23 cellular contexts compared by ENCODE assay signal in the genomic region with DNA sequence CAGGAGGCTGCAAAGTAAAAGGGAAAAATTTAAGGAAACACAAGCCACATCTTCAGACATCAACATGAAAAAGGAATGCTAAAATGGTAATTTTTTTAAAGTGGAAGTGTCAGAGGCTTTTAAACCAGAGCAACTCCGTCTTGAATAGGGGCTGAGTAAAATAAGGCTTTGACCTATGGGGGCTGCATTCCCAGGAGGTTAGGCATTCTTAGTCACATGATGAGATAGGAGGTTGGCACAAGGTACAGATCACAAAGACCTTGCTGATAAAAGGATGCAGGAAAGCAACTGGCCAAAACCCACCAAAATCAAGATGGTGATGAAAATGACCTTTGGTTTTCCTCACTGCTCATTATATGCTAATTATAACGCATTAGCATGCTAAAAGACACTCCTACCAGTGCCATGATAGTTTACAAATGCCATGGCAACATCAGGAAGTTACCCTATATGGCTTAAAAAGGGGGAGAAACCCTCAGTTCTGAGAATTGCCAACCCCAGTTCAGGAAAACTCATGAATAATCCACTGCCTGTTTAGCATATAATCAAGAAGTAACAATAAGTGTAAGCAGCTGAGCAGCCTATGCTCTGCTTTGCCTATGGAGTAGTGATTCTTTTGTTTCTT.
"Had no signal": no experiment of that assay in that cellular context is flagged by ENCODE, and none has a peak within 500 bp of the region (broad histone marks: within the 10 kb centered on the region; RNA-seq: fewer than 3 reads in every experiment).

No MANE protein-coding gene starts in this region.

- H3K4me3 ChIP-seq: body of pancreas, left ventricle myocardium inferior, tibial nerve had no signal

- H3K9me3 Mint-ChIP-seq: activated CD8-positive, alpha-beta T cell treated with anti-CD3 and anti-CD28 coated beads for 36 hours; activated naive CD8-positive, alpha-beta T cell treated with anti-CD3 and anti-CD28 coated beads, Interleukin-2, amount 10 ng/mL, durations not matched to agents 7 days and 5 days; activated T-helper 17 cell treated with anti-CD3 and anti-CD28 coated beads, Interleukin-2, amount 50 U/mL, for 72 hours; effector memory CD8-positive, alpha-beta T cell; neural crest cell; T-helper 2 cell treated with Interferon-gamma antibody and Interleukin-4, amounts not matched to agents 5 μg/mL and 100 μg/mL, for 36 hours had no signal

- H3K4me1 ChIP-seq: left ventricle myocardium inferior, tibial nerve had no signal

- H3K36me3 Mint-ChIP-seq: activated naive CD8-positive, alpha-beta T cell treated with anti-CD3 and anti-CD28 coated beads, Interleukin-2, amount 10 ng/mL, durations not matched to agents 7 days and 5 days had no signal

- H3K27ac ChIP-seq: body of pancreas, left ventricle myocardium inferior, tibial nerve had no signal

- H3K4me3 Mint-ChIP-seq: activated CD8-positive, alpha-beta T cell treated with anti-CD3 and anti-CD28 coated beads for 36 hours; activated naive CD8-positive, alpha-beta T cell treated with anti-CD3 and anti-CD28 coated beads, Interleukin-2, amount 10 ng/mL, durations not matched to agents 7 days and 5 days; activated T-helper 17 cell treated with anti-CD3 and anti-CD28 coated beads, Interleukin-2, amount 50 U/mL, for 72 hours; effector memory CD8-positive, alpha-beta T cell; neural crest cell; T-helper 2 cell treated with Interferon-gamma antibody and Interleukin-4, amounts not matched to agents 5 μg/mL and 100 μg/mL, for 36 hours had no signal

- DNase-seq: activated CD4-positive, alpha-beta T cell treated with anti-CD3 and anti-CD28 coated beads for 48 hours; activated CD4-positive, CD25-positive, alpha-beta regulatory T cell; activated CD8-positive, alpha-beta T cell treated with anti-CD3 and anti-CD28 coated beads for 36 hours; activated naive CD4-positive, alpha-beta T cell treated with Interleukin-2 at 50 U/mL for 16 hours; activated naive CD8-positive, alpha-beta T cell treated with anti-CD3 and anti-CD28 coated beads, Interleukin-2, amount 10 ng/mL, durations not matched to agents 7 days and 5 days; activated T-cell treated with anti-CD3 and anti-CD28 coated beads, Interleukin-2, amount 50 U/mL, for 1 hour; amygdala; body of pancreas; dermis blood vessel endothelial cell; effector memory CD8-positive, alpha-beta T cell; kidney; left ventricle myocardium inferior; mammary epithelial cell; retina; stimulated activated CD4-positive, alpha-beta T cell treated with anti-CD3 and anti-CD28 coated beads, Interleukin-12 subunit alpha, Interleukin-12 subunit beta, amount 100 ng/mL, for 4 hours; stimulated activated CD4-positive, alpha-beta T cell treated with anti-CD3 and anti-CD28 coated beads, Interleukin-1b, Interleukin-23, amount 100 ng/mL, for 48 hours; stimulated activated CD8-positive, alpha-beta memory T cell treated with anti-CD3 and anti-CD28 coated beads, Interleukin-4, amount 100 ng/mL, for 48 hours; stimulated activated naive CD4-positive, alpha-beta T cell had no signal

- ATAC-seq: activated CD8-positive, alpha-beta T cell treated with anti-CD3 and anti-CD28 coated beads for 36 hours; activated T-helper 17 cell treated with anti-CD3 and anti-CD28 coated beads, Interleukin-2, amount 50 U/mL, for 72 hours; body of pancreas; effector memory CD8-positive, alpha-beta T cell had no signal

- FAIRE-seq: kidney, urothelium cell line had no signal

- H3K9me3 ChIP-seq: body of pancreas, left ventricle myocardium inferior, tibial nerve had no signal

- H3K4me1 Mint-ChIP-seq: activated naive CD8-positive, alpha-beta T cell treated with anti-CD3 and anti-CD28 coated beads, Interleukin-2, amount 10 ng/mL, durations not matched to agents 7 days and 5 days; activated T-helper 17 cell treated with anti-CD3 and anti-CD28 coated beads, Interleukin-2, amount 50 U/mL, for 72 hours; neural crest cell had no signal

- H3K27me3 ChIP-seq: body of pancreas, tibial nerve had no signal

- H3K27me3 Mint-ChIP-seq: activated CD8-positive, alpha-beta T cell treated with anti-CD3 and anti-CD28 coated beads for 36 hours; effector memory CD8-positive, alpha-beta T cell had no signal

- H3K36me3 ChIP-seq: left ventricle myocardium inferior had no signal

- H3K27ac Mint-ChIP-seq: activated CD8-positive, alpha-beta T cell treated with anti-CD3 and anti-CD28 coated beads for 36 hours; activated naive CD8-positive, alpha-beta T cell treated with anti-CD3 and anti-CD28 coated beads, Interleukin-2, amount 10 ng/mL, durations not matched to agents 7 days and 5 days; activated T-helper 17 cell treated with anti-CD3 and anti-CD28 coated beads, Interleukin-2, amount 50 U/mL, for 72 hours; effector memory CD8-positive, alpha-beta T cell; T-helper 2 cell treated with Interferon-gamma antibody and Interleukin-4, amounts not matched to agents 5 μg/mL and 100 μg/mL, for 36 hours had no signal
